ENCODE assay signal across 9 cellular contexts in genomic region chr1:26863677-26864060, GRCh38. TPM values are rescaled to one million over a fixed set of nuclear protein-coding genes. Genes with fewer than 3 reads are reported as not detected.
A peak's percentile ranks its signal among the peaks of the same experiment; 100 is the strongest.
DNase-seq lines count a peak whose midpoint lies in the region; ATAC-seq and TF ChIP-seq lines count a peak whose summit lies in the region.
"Had no signal": no experiment of that assay in that cellular context is flagged by ENCODE, and none has a peak within 500 bp of the region (broad histone marks: within the 10 kb centered on the region; RNA-seq: fewer than 3 reads in every experiment).

No MANE protein-coding gene starts in this region.

- no peaks in the 10 kb centered on the region for H3K36me3 Mint-ChIP-seq in naive thymus-derived CD8-positive, alpha-beta T cell

- intact Hi-C loops in breast epithelium (cut with DNase I; ENCODE audit: low total_unique reads) (no loop called here), posterior vena cava (cut with DNase I) (loop anchor here in 1 of 2 donors (10.0 kb wide), 1 partner anchor 1201 kb away; no protein-coding TSS in a partner anchor)

- DNase-seq in AG04449 (ENCODE audit: low read depth, low spot score) (no peak), breast epithelium (ENCODE audit: low spot score in 2 of 2) (no peak), LoVo (ENCODE audit: low spot score) (no peak), posterior vena cava (ENCODE audit: low spot score) (no peak), EL (no peak), GM03348 (ENCODE audit: low spot score) (no peak)
- peak in 1 of 10 donors; percentile 5 for DNase-seq in naive thymus-derived CD8-positive, alpha-beta T cell
- DNase-seq: NCI-H1092 had no signal

- CTCF ChIA-PET in AG04449 (lab: Yijun Ruan, JAX) (interaction anchor here (0.9 to 2.8 kb wide), 4 partner anchors 9 to 261 kb away, joined by 3 to 27 read pairs (median 14); no protein-coding TSS in a partner anchor), HEK293 (lab: Yijun Ruan, JAX) (interaction anchor here (1.1 to 4.1 kb wide), 3 partner anchors 14 to 261 kb away, joined by 5 to 18 read pairs (median 11); no protein-coding TSS in a partner anchor)

- TF ChIP-seq CTCF in AG04449 (IDR thresholded peaks at IDR 0.05; ENCODE audit: insufficient read depth, low read length, missing control alignments) (no peak), HEK293 (tag by site-specific recombination; IDR thresholded peaks at IDR 0.05) (no peak), breast epithelium (IDR thresholded peaks at IDR 0.05) (no peak)

- no peak for ATAC-seq in naive thymus-derived CD8-positive, alpha-beta T cell

- POLR2A ChIA-PET in AG04449 (lab: Yijun Ruan, JAX) (no interaction called here), HEK293 (lab: Yijun Ruan, JAX) (interaction anchor here (2.6 kb wide), 1 partner anchor 26 kb away, joined by 30 read pairs; the partner anchor contains the start of gene GPN2)
- POLR2A ChIA-PET in naive thymus-derived CD8-positive, alpha-beta T cell (lab: Charles Lee), result interaction anchor here (2.0 kb wide), 1 partner anchor 8 kb away, joined by 6 read pairs; no protein-coding TSS in a partner anchor

- H3K27me3 Mint-ChIP-seq in naive thymus-derived CD8-positive, alpha-beta T cell, result no peaks in the 10 kb centered on the region

- no peaks in the 10 kb centered on the region for H3K27me3 ChIP-seq in breast epithelium

- H3K27ac ChIP-seq in HEK293 (ENCODE audit: extremely low read depth, low read depth, low read length) (no peak overlapping the region; the same call in 1 of the 2 replicates), breast epithelium (peak overlapping the region; percentile 89 to 99)

- H3K4me1 ChIP-seq in HEK293 (ENCODE audit: control insufficient read depth, insufficient read depth, low read length) (0 out of 2 replicates have a peak, but pooled peaks cover 2% of the 10 kb centered on the region), breast epithelium (no peaks in the 10 kb centered on the region)

- peak overlapping the region; percentile 15 to 100 (median 96) for H3K4me3 Mint-ChIP-seq in naive thymus-derived CD8-positive, alpha-beta T cell

- H3K4me1 Mint-ChIP-seq in naive thymus-derived CD8-positive, alpha-beta T cell, result peaks cover 10 to 29% (median 24%) of the 10 kb centered on the region in 4 donors

- H3K9me3 ChIP-seq in HEK293 (ENCODE audit: control insufficient read depth, insufficient read depth, low read depth, low read length), result no peaks in the 10 kb centered on the region
- H3K9me3 ChIP-seq in breast epithelium, result no peaks in the 10 kb centered on the region

- H3K4me3 ChIP-seq in AG04449 (ENCODE audit: low read depth, low read length) (peak overlapping the region; percentile 55), HEK293 (ENCODE audit: low read depth, low read length) (peak overlapping the region; percentile 59), breast epithelium (peak overlapping the region in 2 of 3 donors; percentile 66 to 68)

- no peaks in the 10 kb centered on the region for H3K36me3 ChIP-seq in HEK293 (ENCODE audit: control insufficient read depth in 2 of 2, insufficient read depth in 1 of 2, low read length in 2 of 2)
- H3K36me3 ChIP-seq in breast epithelium, result no peaks in the 10 kb centered on the region

- no peak for TF ChIP-seq POLR2A in breast epithelium (IDR thresholded peaks at IDR 0.05)

- peak overlapping the region in 3 of 10 donors; percentile 24 to 95 (median 94) for H3K27ac Mint-ChIP-seq in naive thymus-derived CD8-positive, alpha-beta T cell

- no peaks in the 10 kb centered on the region for H3K9me3 Mint-ChIP-seq in naive thymus-derived CD8-positive, alpha-beta T cell

TF ChIP-seq in HEK293, 187 proteins besides CTCF, POLR2A, EP300 and RAD21 (continues in another document):
- no peak for TF ChIP-seq ZNF23 (tag by site-specific recombination; IDR thresholded peaks at IDR 0.05; ENCODE audit: borderline replicate concordance)
- TF ChIP-seq PRDM6 (tag by site-specific recombination; IDR thresholded peaks at IDR 0.05), result no peak
- TF ChIP-seq, protein P1, sequence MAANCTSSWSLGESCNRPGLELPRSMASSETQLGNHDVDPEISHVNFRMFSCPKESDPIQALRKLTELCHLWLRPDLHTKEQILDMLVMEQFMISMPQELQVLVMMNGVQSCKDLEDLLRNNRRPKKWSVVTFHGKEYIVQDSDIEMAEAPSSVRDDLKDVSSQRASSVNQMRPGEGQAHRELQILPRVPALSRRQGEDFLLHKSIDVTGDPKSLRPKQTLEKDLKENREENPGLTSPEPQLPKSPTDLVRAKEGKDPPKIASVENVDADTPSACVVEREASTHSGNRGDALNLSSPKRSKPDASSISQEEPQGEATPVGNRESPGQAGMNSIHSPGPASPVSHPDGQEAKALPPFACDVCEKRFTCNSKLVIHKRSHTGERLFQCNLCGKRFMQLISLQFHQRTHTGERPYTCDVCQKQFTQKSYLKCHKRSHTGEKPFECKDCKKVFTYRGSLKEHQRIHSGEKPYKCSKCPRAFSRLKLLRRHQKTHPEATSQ (tag by site-specific recombination; IDR thresholded peaks at IDR 0.05), result no peak
- TF ChIP-seq ZNF19 (tag by site-specific recombination; IDR thresholded peaks at IDR 0.05; ENCODE audit: low read depth), result no peak
- TF ChIP-seq ZNF366 (tag by site-specific recombination; conservative IDR thresholded peaks at IDR 0.05), result no peak
- no peak for TF ChIP-seq ZNF350 (tag by site-specific recombination; IDR thresholded peaks at IDR 0.05)
- TF ChIP-seq PBX3 (CRISPR knock-in tag; IDR thresholded peaks at IDR 0.05), result no peak
- TF ChIP-seq, protein P2, sequence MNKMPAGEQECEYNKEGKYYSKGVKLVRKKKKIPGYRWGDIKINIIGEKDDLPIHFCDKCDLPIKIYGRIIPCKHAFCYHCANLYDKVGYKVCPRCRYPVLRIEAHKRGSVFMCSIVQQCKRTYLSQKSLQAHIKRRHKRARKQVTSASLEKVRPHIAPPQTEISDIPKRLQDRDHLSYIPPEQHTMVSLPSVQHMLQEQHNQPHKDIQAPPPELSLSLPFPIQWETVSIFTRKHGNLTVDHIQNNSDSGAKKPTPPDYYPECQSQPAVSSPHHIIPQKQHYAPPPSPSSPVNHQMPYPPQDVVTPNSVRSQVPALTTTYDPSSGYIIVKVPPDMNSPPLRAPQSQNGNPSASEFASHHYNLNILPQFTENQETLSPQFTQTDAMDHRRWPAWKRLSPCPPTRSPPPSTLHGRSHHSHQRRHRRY (tag by site-specific recombination; IDR thresholded peaks at IDR 0.05), result no peak
- no peak for TF ChIP-seq HOXD13 (CRISPR knock-in tag; IDR thresholded peaks at IDR 0.05; ENCODE audit: borderline replicate concordance)
- TF ChIP-seq KLF1 (tag by site-specific recombination; IDR thresholded peaks at IDR 0.05), result no peak
- no peak for TF ChIP-seq ZNF670 (tag by site-specific recombination; IDR thresholded peaks at IDR 0.05; ENCODE audit: low read depth)
- TF ChIP-seq KLF7 (tag by site-specific recombination; IDR thresholded peaks at IDR 0.05; ENCODE audit: borderline replicate concordance), result no peak
- TF ChIP-seq ZNF529 (tag by site-specific recombination; IDR thresholded peaks at IDR 0.05; ENCODE audit: insufficient replicate concordance), result no peak
- TF ChIP-seq ZNF112 (tag by site-specific recombination; IDR thresholded peaks at IDR 0.05), result no peak
- TF ChIP-seq ZNF530 (tag by site-specific recombination; IDR thresholded peaks at IDR 0.05; ENCODE audit: low read depth), result no peak
- TF ChIP-seq ZNF785 (tag by site-specific recombination; IDR thresholded peaks at IDR 0.05), result no peak

RNA-seq across cellular contexts. Expression of gene SFN, which starts 0.7 kb away (rescaled TPM):
- total RNA-seq in breast epithelium (10 to 100 TPM in 2 of 3 donors, not detected in 1; 12.1 to 18.4 TPM), posterior vena cava (1 to 10 TPM; 1.2 to 6.7 TPM)
- under 1 TPM; 0.38 to 0.47 TPM for total RNA-seq in naive thymus-derived CD8-positive, alpha-beta T cell
- not detected for polyA plus RNA-seq in naive thymus-derived CD8-positive, alpha-beta T cell

RNA-seq across cellular contexts. Expression of gene GPN2, which starts 26.4 kb away (rescaled TPM):
- total RNA-seq in breast epithelium, result 10 to 100 TPM in 2 of 3 donors, 1 to 10 TPM in 1; 8.5 to 17.7 (median 13.4) TPM
- total RNA-seq in naive thymus-derived CD8-positive, alpha-beta T cell, result 10 to 100 TPM; 30.3 to 35.4 TPM
- 10 to 100 TPM in 2 of 3 donors, 1 to 10 TPM in 1; 9.7 to 14.8 (median 12.5) TPM for polyA plus RNA-seq in naive thymus-derived CD8-positive, alpha-beta T cell
- total RNA-seq in posterior vena cava, result 10 to 100 TPM; 17.7 to 19.4 TPM

RNA-seq across cellular contexts. Expression of gene GPATCH3, which starts 36.6 kb away (rescaled TPM):
- total RNA-seq in breast epithelium (10 to 100 TPM in 2 of 3 donors, 1 to 10 TPM in 1; 8.3 to 13.5 (median 11.8) TPM), posterior vena cava (1 to 10 TPM; 7.1 to 9.2 TPM)
- 10 to 100 TPM; 26.4 to 30.3 TPM for total RNA-seq in naive thymus-derived CD8-positive, alpha-beta T cell
- 10 to 100 TPM; 10.9 to 15.2 (median 11.5) TPM for polyA plus RNA-seq in naive thymus-derived CD8-positive, alpha-beta T cell

RNA-seq across cellular contexts. Expression of gene ZDHHC18, which starts 37.2 kb away (rescaled TPM):
- total RNA-seq in breast epithelium, result 10 to 100 TPM; 12.3 to 35.4 (median 16.4) TPM
- total RNA-seq in naive thymus-derived CD8-positive, alpha-beta T cell, result 10 to 100 TPM; 29.9 to 37.4 TPM
- polyA plus RNA-seq in naive thymus-derived CD8-positive, alpha-beta T cell, result 10 to 100 TPM in 2 of 3 donors, 1 to 10 TPM in 1; 4.6 to 17.2 (median 12.8) TPM
- total RNA-seq in posterior vena cava, result 10 to 100 TPM; 17.4 to 17.7 TPM

RNA-seq across cellular contexts. Expression of gene NR0B2, which starts 50.1 kb away (rescaled TPM):
- total RNA-seq in breast epithelium, result not detected
- not detected for total RNA-seq in naive thymus-derived CD8-positive, alpha-beta T cell
- polyA plus RNA-seq in naive thymus-derived CD8-positive, alpha-beta T cell, result under 1 TPM in 1 of 3 donors, not detected in 2; 0.18 TPM
- total RNA-seq in posterior vena cava, result not detected
